Comparison of ENCODE assay signal across 8 cellular contexts in the genomic region with DNA sequence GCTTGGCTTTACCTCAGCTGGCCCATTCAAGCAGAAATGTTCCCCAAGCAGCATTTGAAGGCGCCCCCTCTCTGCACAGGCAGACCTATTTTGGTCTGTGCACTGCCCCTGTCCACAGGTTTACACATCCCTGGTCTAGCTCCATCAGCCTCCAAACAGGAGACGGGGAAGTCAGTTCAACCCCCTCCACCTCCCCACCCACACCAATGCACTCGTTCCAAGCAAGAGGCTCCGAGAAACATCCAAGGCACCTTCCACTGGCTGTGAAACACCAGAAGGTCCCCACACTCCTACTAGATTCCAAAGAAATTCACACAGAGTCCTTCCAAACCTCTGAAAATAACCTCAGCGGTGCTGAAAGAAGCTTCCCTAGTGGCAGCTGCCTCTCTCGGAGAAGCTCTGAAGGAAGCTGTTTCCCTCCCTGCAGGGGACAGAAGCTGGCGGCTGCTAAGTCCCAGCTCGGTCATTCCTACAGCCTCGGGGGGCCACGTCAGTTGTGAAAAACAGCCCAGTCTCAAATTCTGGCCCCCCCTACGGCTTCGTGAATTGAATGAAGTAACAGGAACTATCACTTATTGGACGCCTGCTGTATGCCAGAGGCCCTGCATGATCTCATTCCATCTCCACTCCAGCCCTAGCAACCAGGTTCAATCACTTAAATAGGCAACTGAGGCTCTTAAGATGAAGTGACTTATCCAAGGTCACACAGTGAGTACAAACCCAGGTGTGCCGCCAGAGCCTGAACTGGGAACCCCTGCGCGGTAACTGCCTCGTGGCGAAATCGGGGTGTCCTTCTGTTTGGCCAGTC. TPM values are rescaled to one million over a fixed set of nuclear protein-coding genes. Genes with fewer than 3 reads are reported as not detected.
DNase-seq lines count a peak whose midpoint lies in the region; ATAC-seq, FAIRE-seq and TF ChIP-seq lines count a peak whose summit lies in the region.

No MANE protein-coding gene starts in this region.

- H3K4me3 ChIP-seq in fibroblast of mammary gland (ENCODE audit: control insufficient read depth, low read depth, low read length) (peak overlapping the region; percentile 95), parathyroid adenoma (ENCODE audit: low read depth, low read length) (peak overlapping the region; percentile 99)

- peak overlapping the region; percentile 92 for H2AFZ ChIP-seq in parathyroid adenoma

- ATAC-seq in T-helper 17 cell = peak; percentile 6

- DNase-seq in CD1c-positive myeloid dendritic cell (ENCODE audit: extremely low spot score) (peak; percentile 65), H54 (ENCODE audit: insufficient read length, low spot score) (peak; percentile 38), T-helper 17 cell (no peak), fibroblast of mammary gland (ENCODE audit: low read depth) (no peak), NCI-H1694 treated with DMSO at 0.1 percent for 48 hours (lab: John Stamatoyannopoulos, UW) (no peak), NCI-H526 treated with DMSO at 0.1 percent for 48 hours (lab: John Stamatoyannopoulos, UW) (no peak), KG1 (lab: John Stamatoyannopoulos, UW) (no peak)

- H3K9me3 ChIP-seq in T-helper 17 cell (ENCODE audit: control insufficient read depth, low read length, poor library complexity, severe bottlenecking) (no peaks in the 10 kb centered on the region), parathyroid adenoma (ENCODE audit: control insufficient read depth, low read length) (no peaks in the 10 kb centered on the region)

- H3K27ac Mint-ChIP-seq in T-helper 17 cell = peak overlapping the region; percentile 99

- peaks cover 51% of the 10 kb centered on the region for H3K79me2 ChIP-seq in parathyroid adenoma

- H3K4me3 Mint-ChIP-seq in T-helper 17 cell = peak overlapping the region; percentile 97

- no peak for FAIRE-seq in H54 (lab: Jason Lieb, UNC)

- no peaks in the 10 kb centered on the region for H3K27me3 Mint-ChIP-seq in T-helper 17 cell

- peaks cover 26% of the 10 kb centered on the region for H3K4me1 ChIP-seq in parathyroid adenoma

- TF ChIP-seq POLR2A in H54 (IDR thresholded peaks at IDR 0.05; ENCODE audit: low read depth, low read length) = no peak

- peak overlapping the region; percentile 96 for H3K4me2 ChIP-seq in parathyroid adenoma (ENCODE audit: low read length)

- no peaks in the 10 kb centered on the region for H3K36me3 ChIP-seq in parathyroid adenoma (ENCODE audit: control insufficient read depth, insufficient read depth, low read length)

- no peaks in the 10 kb centered on the region for H3K27me3 ChIP-seq in parathyroid adenoma (ENCODE audit: control insufficient read depth, insufficient read depth, low read length)

- peak overlapping the region; percentile 77 for H3K9ac ChIP-seq in parathyroid adenoma

- peaks cover 24% of the 10 kb centered on the region for H3K4me1 Mint-ChIP-seq in T-helper 17 cell

- H3K27ac ChIP-seq in parathyroid adenoma = peak overlapping the region; percentile 99

- peaks cover 1% of the 10 kb centered on the region for H3K36me3 Mint-ChIP-seq in T-helper 17 cell (ENCODE audit: low read depth)

- TF ChIP-seq CTCF in fibroblast of mammary gland (conservative IDR thresholded peaks at IDR 0.05; ENCODE audit: control insufficient read depth, insufficient read depth, low read depth, low read length) (peak; percentile 4), parathyroid adenoma (IDR thresholded peaks at IDR 0.05) (no peak)

RNA-seq across cellular contexts. Expression of a gene that starts 0.8 kb away (rescaled TPM):
- total RNA-seq in T-helper 17 cell = 10 to 100 TPM; 23.5 to 24.9 TPM

RNA-seq across cellular contexts. Expression of a gene that starts 21.7 kb away (rescaled TPM):
- 100 to 1,000 TPM; 104 to 111 TPM for total RNA-seq in T-helper 17 cell

Comparison
In these comparisons a context has a peak if more than half of its experiments do, and no peak if none do; other contexts are left out.
1. DNase-seq: peak in CD1c-positive myeloid dendritic cell (single experiment) and H54 (single experiment); none in T-helper 17 cell (0 of 3), fibroblast of mammary gland (single experiment), NCI-H1694 treated with DMSO at 0.1 percent for 48 hours (single experiment), NCI-H526 treated with DMSO at 0.1 percent for 48 hours (single experiment) and KG1 (single experiment).